Comparison of ENCODE assay signal across 8 cellular contexts in genomic region chr5:115069087-115069968, GRCh38.
DNase-seq lines count a peak whose midpoint lies in the region; ATAC-seq and TF ChIP-seq lines count a peak whose summit lies in the region.

No MANE protein-coding gene starts in this region.

- H3K9me2 ChIP-seq in PC-9 (ENCODE audit: insufficient read depth) = no peaks in the 10 kb centered on the region

- H3K79me2 ChIP-seq in PC-9 (ENCODE audit: low read depth) = no peaks in the 10 kb centered on the region

- H3K4me1 ChIP-seq in PC-9 (replicated peaks; ENCODE audit: insufficient read depth) = no peaks in the 10 kb centered on the region

- H3K9me3 Mint-ChIP-seq in endothelial cell (ENCODE audit: unreplicated experiment) (no peaks in the 10 kb centered on the region), natural killer cell (no peaks in the 10 kb centered on the region)

- intact Hi-C loops in PC-9 (cut with micrococcal nuclease; ENCODE audit: unreplicated experiment) (no loop called here), natural killer cell (cut with micrococcal nuclease) (no loop called here)

- peak overlapping the region; percentile 49; the same call in 1 of the 2 replicates for H3K4me3 ChIP-seq in PC-9

- no peaks in the 10 kb centered on the region for H3K27me3 ChIP-seq in PC-9 (ENCODE audit: insufficient read depth, low read depth)

- no peak overlapping the region for H3K4me3 Mint-ChIP-seq in endothelial cell (ENCODE audit: unreplicated experiment)
- H3K4me3 Mint-ChIP-seq in natural killer cell = peak overlapping the region; percentile 45

- TF ChIP-seq CTCF in PC-9 (conservative IDR thresholded peaks at IDR 0.05) = peak; percentile 75
- TF ChIP-seq CTCF in endothelial cell (IDR thresholded peaks at IDR 0.05; ENCODE audit: unreplicated experiment) = peak; percentile 66
- TF ChIP-seq CTCF in natural killer cell (IDR thresholded peaks at IDR 0.05) = no peak

- H3K36me3 Mint-ChIP-seq in endothelial cell (ENCODE audit: low read depth, unreplicated experiment) (no peaks in the 10 kb centered on the region), natural killer cell (no peaks in the 10 kb centered on the region)

- H3K27ac Mint-ChIP-seq in endothelial cell (ENCODE audit: unreplicated experiment) (no peak overlapping the region), natural killer cell (peak overlapping the region; percentile 61 to 74)

- peak; percentile 36 for DNase-seq in NCI-H2107 treated with DMSO at 0.1 percent for 48 hours (lab: John Stamatoyannopoulos, UW; ENCODE audit: unreplicated experiment)
- no peak for DNase-seq in NCI-H2107 (lab: John Stamatoyannopoulos, UW)
- peak in 1 of 2 experiments; percentile 11 for DNase-seq in PC-9
- peak; percentile 54 for DNase-seq in endothelial cell (ENCODE audit: low spot score)
- DNase-seq in natural killer cell = no peak
- DNase-seq in GM19238 (ENCODE audit: insufficient read length, low spot score) = no peak

- H2AFZ ChIP-seq in PC-9 = peak overlapping the region; percentile 86; the same call in 1 of the 2 replicates

- H3K9me3 ChIP-seq in PC-9 (ENCODE audit: insufficient read depth, low read depth) = no peaks in the 10 kb centered on the region

- BruUV-seq in PC-9 (replicated peaks; lab: Mats Ljungman, UMichigan) = no TSS peak

- H3K27me3 Mint-ChIP-seq in endothelial cell (ENCODE audit: unreplicated experiment) (peaks cover 3% of the 10 kb centered on the region), natural killer cell (ENCODE audit: low read depth in 2 of 2) (peaks cover 5 to 33% of the 10 kb centered on the region in 2 donors)

- no peaks in the 10 kb centered on the region for H3K36me3 ChIP-seq in PC-9 (ENCODE audit: low read depth)

- no peaks in the 10 kb centered on the region for H3F3A ChIP-seq in PC-9 (ENCODE audit: insufficient read depth, low read depth)

- POLR2A ChIA-PET in PC-9 (lab: Charles Lee; ENCODE audit: unreplicated experiment) = no interaction called here

- peak; percentile 36 for ATAC-seq in GM19397 (IDR thresholded peaks at IDR 0.05; ENCODE audit: unreplicated experiment)
- ATAC-seq in HG03460 (IDR thresholded peaks at IDR 0.05; ENCODE audit: unreplicated experiment) = peak; percentile 47
- peak in 1 of 3 donors; percentile 23 for ATAC-seq in natural killer cell

- H3K4me2 ChIP-seq in PC-9 = peak overlapping the region; percentile 64; the same call in 1 of the 2 replicates

- CTCF ChIA-PET in PC-9 (lab: Charles Lee) = no interaction called here

- H3K27ac ChIP-seq in PC-9 = no peak overlapping the region

- no peaks in the 10 kb centered on the region for H4K20me1 ChIP-seq in PC-9 (ENCODE audit: insufficient read depth)

- H3K4me1 Mint-ChIP-seq in endothelial cell (ENCODE audit: unreplicated experiment) (no peaks in the 10 kb centered on the region), natural killer cell (peaks cover 24 to 35% of the 10 kb centered on the region in 2 donors)

Comparison
In these comparisons a context has a peak if more than half of its experiments do, and no peak if none do; other contexts are left out.
1. DNase-seq: peak in NCI-H2107 treated with DMSO at 0.1 percent for 48 hours (single experiment) and endothelial cell (single experiment); none in NCI-H2107 (single experiment), natural killer cell (single experiment) and GM19238 (single experiment).